ENCODE assay signal across 18 cellular contexts in the genomic region with DNA sequence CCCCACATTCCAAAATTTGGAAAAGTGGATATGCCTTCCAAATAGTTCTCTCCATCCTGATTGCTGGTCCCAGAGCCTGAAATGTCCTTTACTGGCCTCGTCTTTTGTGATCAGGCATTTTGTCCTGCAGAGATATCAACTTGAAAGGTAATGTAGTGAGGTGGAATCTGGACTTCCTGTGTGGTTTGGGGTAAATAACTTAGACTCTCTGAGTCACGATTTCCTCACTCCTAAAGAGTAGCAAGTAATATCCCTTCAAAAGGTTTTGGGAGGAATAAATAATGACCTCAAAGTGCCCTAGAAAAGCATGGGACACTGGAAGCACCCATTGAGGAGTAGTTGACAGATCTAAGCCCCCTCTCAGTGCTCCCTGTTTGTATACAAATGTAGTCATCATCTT.
DNase-seq lines count a peak whose midpoint lies in the region; ATAC-seq, FAIRE-seq and TF ChIP-seq lines count a peak whose summit lies in the region.
"Had no signal": no experiment of that assay in that cellular context is flagged by ENCODE, and none has a peak within 500 bp of the region (broad histone marks: within the 10 kb centered on the region; RNA-seq: fewer than 3 reads in every experiment).

No MANE protein-coding gene starts in this region.

- peak overlapping the region; percentile 34 for H3K4me2 ChIP-seq in Loucy (ENCODE audit: low read depth, low read length, poor library complexity, severe bottlenecking)
- H3K4me2 ChIP-seq: A549, GM23338 had no signal

- no peaks in the 10 kb centered on the region for H3K4me1 Mint-ChIP-seq in CD4-positive, alpha-beta T cell (ENCODE audit: low read depth)
- H3K4me1 Mint-ChIP-seq: GM23338 had no signal

- POLR2A ChIA-PET in CD4-positive, alpha-beta T cell (lab: Charles Lee) = no interaction called here

- H3K27ac ChIP-seq in CD4-positive, alpha-beta T cell (ENCODE audit: low read depth, low read length) = no peak overlapping the region
- H3K27ac ChIP-seq: A549, C4-2B had no signal

- no peaks in the 10 kb centered on the region for H3K36me3 Mint-ChIP-seq in CD4-positive, alpha-beta T cell (ENCODE audit: low read depth)
- H3K36me3 Mint-ChIP-seq: CD8-positive, alpha-beta T cell had no signal

- no peaks in the 10 kb centered on the region for H3K9me3 ChIP-seq in Loucy (ENCODE audit: insufficient read depth, low read depth, low read length)
- H3K9me3 ChIP-seq in CD4-positive, alpha-beta T cell (ENCODE audit: control insufficient read depth, low read length) = no peaks in the 10 kb centered on the region
- H3K9me3 ChIP-seq: A549, BE2C had no signal

- no peaks in the 10 kb centered on the region for H3K9me3 Mint-ChIP-seq in CD4-positive, alpha-beta T cell
- H3K9me3 Mint-ChIP-seq: CD8-positive, alpha-beta T cell had no signal

- H3K9ac ChIP-seq in Loucy (ENCODE audit: low read depth, low read length, poor library complexity, severe bottlenecking) = no peak overlapping the region

- ATAC-seq in CD4-positive, alpha-beta T cell (ENCODE audit: poor library complexity) = no peak
- no peak for ATAC-seq in HG03571 (IDR thresholded peaks at IDR 0.05; ENCODE audit: unreplicated experiment)
- ATAC-seq: A549; CD8-positive, alpha-beta T cell; GM23338 had no signal

- H3K27ac Mint-ChIP-seq in CD4-positive, alpha-beta T cell = no peak overlapping the region
- H3K27ac Mint-ChIP-seq: CD8-positive, alpha-beta T cell; GM23338 had no signal

- H4K20me1 ChIP-seq in Loucy (ENCODE audit: insufficient read depth, low read length, poor library complexity, severe bottlenecking) = no peaks in the 10 kb centered on the region

- no peak overlapping the region for H3K4me3 Mint-ChIP-seq in CD4-positive, alpha-beta T cell
- H3K4me3 Mint-ChIP-seq: CD8-positive, alpha-beta T cell; GM23338 had no signal

- no peaks in the 10 kb centered on the region for H3K27me3 Mint-ChIP-seq in CD4-positive, alpha-beta T cell

- H3F3A ChIP-seq in Loucy (ENCODE audit: low read depth) = no peaks in the 10 kb centered on the region

- H3K9me2 ChIP-seq in Loucy (replicated peaks; ENCODE audit: low read depth, low read length) = no peaks in the 10 kb centered on the region

- H3K36me3 ChIP-seq in Loucy (ENCODE audit: insufficient read depth, low read length) = no peaks in the 10 kb centered on the region
- H3K36me3 ChIP-seq: BE2C had no signal

- TF ChIP-seq CTCF in Loucy (conservative IDR thresholded peaks at IDR 0.05; ENCODE audit: low read length) = no peak
- no peak for TF ChIP-seq CTCF in epithelial cell of esophagus (IDR thresholded peaks at IDR 0.05; ENCODE audit: insufficient read depth, low read depth, low read length, missing control alignments)
- TF ChIP-seq CTCF in CD4-positive, alpha-beta T cell (IDR thresholded peaks at IDR 0.05) = no peak

- CTCF ChIA-PET in CD4-positive, alpha-beta T cell (lab: Charles Lee) = no interaction called here

- no peak overlapping the region for H2AFZ ChIP-seq in Loucy (ENCODE audit: low read length)
- H2AFZ ChIP-seq: GM23338 had no signal

- no peak for FAIRE-seq in urothelium cell line (lab: Jason Lieb, UNC)
- FAIRE-seq: A549, D721Med, GM18507 had no signal

- intact Hi-C loops in CD4-positive, alpha-beta T cell (cut with DNase I, micrococcal nuclease) = no loop called here

- no peaks in the 10 kb centered on the region for H3K79me2 ChIP-seq in Loucy (ENCODE audit: insufficient read depth, low read length)

- no peak overlapping the region for H3K4me3 ChIP-seq in Loucy (ENCODE audit: low read length, poor library complexity, severe bottlenecking)
- no peak overlapping the region for H3K4me3 ChIP-seq in epithelial cell of esophagus (ENCODE audit: low read length)
- H3K4me3 ChIP-seq: A549, GM23338 had no signal

- DNase-seq in SW480 (ENCODE audit: low spot score) (peak; percentile 55), epithelial cell of esophagus (ENCODE audit: low read depth) (peak; percentile 23), urothelium cell line (ENCODE audit: low spot score) (peak; percentile 44), DMS153 (lab: John Stamatoyannopoulos, UW) (no peak)
- DNase-seq in CD4-positive, alpha-beta T cell = no peak
- DNase-seq: BE2C; CD8-positive, alpha-beta T cell; COR-L47; DND-41; GF-D8; H7 had no signal

- no peaks in the 10 kb centered on the region for H3K27me3 ChIP-seq in Loucy (ENCODE audit: insufficient read depth, low read length, poor library complexity, severe bottlenecking)
- no peaks in the 10 kb centered on the region for H3K27me3 ChIP-seq in CD4-positive, alpha-beta T cell (ENCODE audit: control insufficient read depth, insufficient read depth, low read length)
- H3K27me3 ChIP-seq: BE2C had no signal

- H3K4me1 ChIP-seq in Loucy (ENCODE audit: insufficient read depth, low read length, poor library complexity, severe bottlenecking) = peaks cover 31% of the 10 kb centered on the region
- H3K4me1 ChIP-seq: A549, BE2C had no signal

Comparison
In these comparisons a context has a peak if more than half of its experiments do, and no peak if none do; other contexts are left out.
1. DNase-seq: peak in SW480 (single experiment), epithelial cell of esophagus (single experiment) and urothelium cell line (single experiment); none in CD4-positive, alpha-beta T cell (0 of 10) and DMS153 (single experiment).